ENCODE assay signal across 25 cellular contexts in genomic region chr6:68642977-68643376, GRCh38. TPM values are rescaled to one million over a fixed set of nuclear protein-coding genes. Genes with fewer than 3 reads are reported as not detected.
"Had no signal": no experiment of that assay in that cellular context is flagged by ENCODE, and none has a peak within 500 bp of the region (broad histone marks: within the 10 kb centered on the region; RNA-seq: fewer than 3 reads in every experiment).

No MANE protein-coding gene starts in this region.

- H3K4me1 Mint-ChIP-seq: activated CD8-positive, alpha-beta memory T cell treated with anti-CD3 and anti-CD28 coated beads, Interleukin-2, amount 10 ng/mL, durations not matched to agents 7 days and 5 days; activated naive CD4-positive, alpha-beta T cell treated with anti-CD3 and anti-CD28 coated beads, Interleukin-2, amount 50 U/mL, for 24 hours had no signal

- H3K4me3 ChIP-seq: MG63, SJSA1 had no signal

- H3K36me3 ChIP-seq: MG63, SJSA1 had no signal

- H3K36me3 Mint-ChIP-seq: activated CD8-positive, alpha-beta memory T cell treated with anti-CD3 and anti-CD28 coated beads, Interleukin-2, amount 10 ng/mL, durations not matched to agents 7 days and 5 days; activated naive CD4-positive, alpha-beta T cell treated with anti-CD3 and anti-CD28 coated beads, Interleukin-2, amount 50 U/mL, for 24 hours had no signal

- H3K27ac ChIP-seq: SJSA1 had no signal

- H3K27me3 ChIP-seq: SJSA1 had no signal

- H3K27ac Mint-ChIP-seq: activated B cell treated with CpG ODN at 0.5 μM for 24 hours; activated CD4-positive, alpha-beta T cell treated with anti-CD3 and anti-CD28 coated beads, Interleukin-2, amount 10 ng/mL, durations not matched to agents 24 days and 14 days; activated CD8-positive, alpha-beta memory T cell treated with anti-CD3 and anti-CD28 coated beads, Interleukin-2, amount 10 ng/mL, durations not matched to agents 7 days and 5 days; activated naive CD4-positive, alpha-beta T cell treated with anti-CD3 and anti-CD28 coated beads, Interleukin-2, amount 50 U/mL, for 24 hours; activated T-cell treated with anti-CD3 and anti-CD28 coated beads, Interleukin-2, amount 50 U/mL, for 24 hours; activated T-helper 1 cell treated with anti-CD3 and anti-CD28 coated beads, Interleukin-12 subunit alpha, Interleukin-12 subunit beta, Interleukin-2, Interleukin-4 antibody, amounts not matched to agents 30 ng/mL and 10 ng/mL and 1 ng/mL, durations not matched to agents 14 hours and 24 hours and 36 hours; T-helper 1 cell treated with Interleukin-12 subunit alpha and Interleukin-12 subunit beta and Interleukin-4 antibody, amounts not matched to agents 30 μg/mL and 1 μg/mL, for 36 hours had no signal

- ATAC-seq: activated CD8-positive, alpha-beta memory T cell treated with anti-CD3 and anti-CD28 coated beads, Interleukin-2, amount 10 ng/mL, durations not matched to agents 7 days and 5 days; PC-3 had no signal

- DNase-seq: activated B cell treated with CpG ODN at 0.5 μM for 24 hours; activated CD4-positive, alpha-beta T cell treated with anti-CD3 and anti-CD28 coated beads for 1 hour; activated CD4-positive, alpha-beta T cell treated with anti-CD3 and anti-CD28 coated beads, Interleukin-2, amount 10 ng/mL, durations not matched to agents 24 days and 14 days; activated CD4-positive, alpha-beta T cell treated with anti-CD3 and anti-CD28 coated beads, Interleukin-2, amount 50 U/mL, for 48 hours; activated CD8-positive, alpha-beta memory T cell treated with anti-CD3 and anti-CD28 coated beads, Interleukin-2, amount 10 ng/mL, durations not matched to agents 7 days and 5 days; activated effector memory CD4-positive, alpha-beta T cell treated with Interleukin-2 at 50 U/mL for 16 hours; activated naive CD4-positive, alpha-beta T cell; activated T-cell treated with anti-CD3 and anti-CD28 coated beads, Interleukin-2, amount 50 U/mL, for 24 hours; aorta; MG63; MV-4-11; NCI-H1092 treated with DMSO at 0.1 percent for 48 hours; NCI-H1417 treated with DMSO at 0.1 percent for 48 hours; NCI-H1694; NCI-H2029; NCI-H446; NCI-H524; PC-3; SHP77; T1000 had no signal

- H3K4me3 Mint-ChIP-seq: activated B cell treated with CpG ODN at 0.5 μM for 24 hours; activated CD4-positive, alpha-beta T cell treated with anti-CD3 and anti-CD28 coated beads, Interleukin-2, amount 10 ng/mL, durations not matched to agents 24 days and 14 days; activated CD8-positive, alpha-beta memory T cell treated with anti-CD3 and anti-CD28 coated beads, Interleukin-2, amount 10 ng/mL, durations not matched to agents 7 days and 5 days; activated naive CD4-positive, alpha-beta T cell treated with anti-CD3 and anti-CD28 coated beads, Interleukin-2, amount 50 U/mL, for 24 hours; activated T-cell treated with anti-CD3 and anti-CD28 coated beads, Interleukin-2, amount 50 U/mL, for 24 hours; activated T-helper 1 cell treated with anti-CD3 and anti-CD28 coated beads, Interleukin-12 subunit alpha, Interleukin-12 subunit beta, Interleukin-2, Interleukin-4 antibody, amounts not matched to agents 30 ng/mL and 10 ng/mL and 1 ng/mL, durations not matched to agents 14 hours and 24 hours and 36 hours; T-helper 1 cell treated with Interleukin-12 subunit alpha and Interleukin-12 subunit beta and Interleukin-4 antibody, amounts not matched to agents 30 μg/mL and 1 μg/mL, for 36 hours had no signal

- H3K4me1 ChIP-seq: SJSA1 had no signal

- H3K9me3 ChIP-seq: MG63, SJSA1 had no signal

- H3K9me3 Mint-ChIP-seq: activated B cell treated with CpG ODN at 0.5 μM for 24 hours; activated CD4-positive, alpha-beta T cell treated with anti-CD3 and anti-CD28 coated beads, Interleukin-2, amount 10 ng/mL, durations not matched to agents 24 days and 14 days; activated naive CD4-positive, alpha-beta T cell treated with anti-CD3 and anti-CD28 coated beads, Interleukin-2, amount 50 U/mL, for 24 hours; activated T-cell treated with anti-CD3 and anti-CD28 coated beads, Interleukin-2, amount 50 U/mL, for 24 hours; activated T-helper 1 cell treated with anti-CD3 and anti-CD28 coated beads, Interleukin-12 subunit alpha, Interleukin-12 subunit beta, Interleukin-2, Interleukin-4 antibody, amounts not matched to agents 30 ng/mL and 10 ng/mL and 1 ng/mL, durations not matched to agents 14 hours and 24 hours and 36 hours; T-helper 1 cell treated with Interleukin-12 subunit alpha and Interleukin-12 subunit beta and Interleukin-4 antibody, amounts not matched to agents 30 μg/mL and 1 μg/mL, for 36 hours had no signal

RNA-seq across cellular contexts. Expression of gene ADGRB3, which starts 7.9 kb away (rescaled TPM):
- total RNA-seq: activated B cell treated with CpG ODN at 0.5 μM for 24 hours; activated CD4-positive, alpha-beta T cell treated with anti-CD3 and anti-CD28 coated beads, Interleukin-2, amount 10 ng/mL, durations not matched to agents 24 days and 14 days; activated T-helper 1 cell treated with anti-CD3 and anti-CD28 coated beads, Interleukin-12 subunit alpha, Interleukin-12 subunit beta, Interleukin-2, Interleukin-4 antibody, amounts not matched to agents 30 ng/mL and 10 ng/mL and 1 ng/mL, durations not matched to agents 14 hours and 24 hours and 36 hours; bronchial epithelial cell; SJSA1 had no signal
